ENCODE assay signal across 30 cellular contexts in genomic region chr2:107625982-107626381, GRCh38.
DNase-seq lines count a peak whose midpoint lies in the region; ATAC-seq, FAIRE-seq and TF ChIP-seq lines count a peak whose summit lies in the region.
"Had no signal": no experiment of that assay in that cellular context is flagged by ENCODE, and none has a peak within 500 bp of the region (broad histone marks: within the 10 kb centered on the region; RNA-seq: fewer than 3 reads in every experiment).

No MANE protein-coding gene starts in this region.

- in situ Hi-C loops in HepG2 (cut with HindIII; ENCODE audit: extremely low pct_ligation_motif_present, low pct_unique_long_range_greater_than_20kb), result no loop called here
- in situ Hi-C loops in K562 (cut with MboI), result no loop called here

- H3K27me3 ChIP-seq in HepG2 (ENCODE audit: control insufficient read depth in 1 of 2, insufficient read depth in 2 of 2, low read length in 2 of 2) (no peaks in the 10 kb centered on the region), right lobe of liver (no peaks in the 10 kb centered on the region), K562 (ENCODE audit: control insufficient read depth in 2 of 2, insufficient read depth in 2 of 2, low read length in 2 of 2) (no peaks in the 10 kb centered on the region)
- H3K27me3 ChIP-seq: BE2C; BLaER1; BLaER1 treated with 17β-estradiol and CSF1 and Interleukin-3, amounts not matched to agents 10 nM and 100 nM had no signal

- TF ChIP-seq RAD21 in HepG2 (CRISPR knock-in tag; IDR thresholded peaks at IDR 0.05), result no peak
- TF ChIP-seq RAD21 in K562 (CRISPR knock-in tag; conservative IDR thresholded peaks at IDR 0.05 in 1 of 2, IDR thresholded peaks at IDR 0.05 in 1 of 2), result no peak

- H2AFZ ChIP-seq in HepG2 (ENCODE audit: low read length) (no peak overlapping the region), K562 (ENCODE audit: low read depth, low read length) (no peak overlapping the region)

- H3K4me3 ChIP-seq in HepG2 (replicated peaks in 1 of 3; ENCODE audit: insufficient read depth in 1 of 3, low read depth in 2 of 3, low read length in 3 of 3) (no peak overlapping the region), right lobe of liver (no peak overlapping the region), K562 (no peak overlapping the region)
- H3K4me3 ChIP-seq: A549; BLaER1; BLaER1 treated with 17β-estradiol and CSF1 and Interleukin-3, amounts not matched to agents 10 nM and 100 nM had no signal

- DNase-seq in HepG2 (ENCODE audit: low spot score) (no peak), right lobe of liver (no peak), K562 (ENCODE audit: extremely low read depth in 1 of 4, low spot score in 3 of 4) (no peak), DMS79 treated with DMSO at 0.1 percent for 48 hours (lab: John Stamatoyannopoulos, UW) (no peak)
- DNase-seq: 8988T; ACHN; AML-193; BE2C; C1 segment of cervical spinal cord; Caco-2; Calu3; CD4-positive, alpha-beta memory T cell; CD4-positive, alpha-beta T cell; CD4-positive, CD25-positive, alpha-beta regulatory T cell; CD8-positive, alpha-beta memory T cell; CD8-positive, alpha-beta T cell; COR-L47; DMS 273 treated with DMSO at 0.1 percent for 48 hours; DMS153; DMS53; DMS79; DND-41; EL had no signal

- TF ChIP-seq POLR2A in HepG2 (IDR thresholded peaks at IDR 0.05; ENCODE audit: insufficient read depth in 1 of 2, low read depth in 2 of 2, low read length in 2 of 2) (no peak), right lobe of liver (IDR thresholded peaks at IDR 0.05) (no peak), K562 (conservative IDR thresholded peaks at IDR 0.05) (no peak)

- POLR2A ChIA-PET in HepG2 (lab: Yijun Ruan, JAX) (no interaction called here), K562 (lab: Yijun Ruan, JAX) (no interaction called here)

- TF ChIP-seq EP300 in HepG2 (IDR thresholded peaks at IDR 0.05; ENCODE audit: low read depth in 2 of 2, low read length in 2 of 2), result no peak
- TF ChIP-seq EP300 in HepG2 (CRISPR knock-in tag; IDR thresholded peaks at IDR 0.05; ENCODE audit: borderline replicate concordance), result no peak
- TF ChIP-seq EP300 in K562 (IDR thresholded peaks at IDR 0.05; ENCODE audit: low read length), result no peak

- no peak for FAIRE-seq in HepG2 (lab: Jason Lieb, UNC)
- no peak for FAIRE-seq in K562 (lab: Jason Lieb, UNC)
- FAIRE-seq: A204.1, A549, D721Med had no signal

- H3K4me2 ChIP-seq in HepG2 (ENCODE audit: low read depth, low read length), result no peak overlapping the region
- H3K4me2 ChIP-seq in K562 (ENCODE audit: insufficient read depth, low read length), result no peak overlapping the region
- H3K4me2 ChIP-seq: A549; BLaER1; BLaER1 treated with 17β-estradiol and CSF1 and Interleukin-3, amounts not matched to agents 10 nM and 100 nM had no signal

- H3K79me2 ChIP-seq in HepG2 (ENCODE audit: insufficient read depth, low read length) (no peaks in the 10 kb centered on the region), K562 (ENCODE audit: control insufficient read depth, insufficient read depth, low read length) (no peaks in the 10 kb centered on the region)

- H3K9me3 ChIP-seq in HepG2 (ENCODE audit: low read length) (peaks cover 89% of the 10 kb centered on the region), right lobe of liver (no peaks in the 10 kb centered on the region), K562 (replicated peaks; ENCODE audit: control insufficient read depth, insufficient read depth, low read depth, low read length) (no peaks in the 10 kb centered on the region; the same call in 1 of the 2 replicates)
- H3K9me3 ChIP-seq: BE2C had no signal

- BruUV-seq in HepG2 (replicated peaks; lab: Mats Ljungman, UMichigan), result no TSS peak
- no TSS peak for BruUV-seq in K562 (replicated peaks; lab: Mats Ljungman, UMichigan)

- CTCF ChIA-PET in HepG2 (lab: Yijun Ruan, JAX; ENCODE audit: low intra/inter-chr PET ratio, low total read pairs), result no interaction called here
- CTCF ChIA-PET in K562 (lab: Yijun Ruan, JAX; ENCODE audit: low intra/inter-chr PET ratio), result no interaction called here

- H3K4me1 ChIP-seq in HepG2 (ENCODE audit: insufficient read depth, low read length) (no peaks in the 10 kb centered on the region), right lobe of liver (no peaks in the 10 kb centered on the region), K562 (replicated peaks in 1 of 2; ENCODE audit: control insufficient read depth in 2 of 2, insufficient read depth in 2 of 2, low read length in 2 of 2) (no peaks in the 10 kb centered on the region)
- H3K4me1 ChIP-seq: A549; BE2C; BLaER1; BLaER1 treated with 17β-estradiol and CSF1 and Interleukin-3, amounts not matched to agents 10 nM and 100 nM; Caco-2 had no signal

- no peak for TF ChIP-seq CTCF in HepG2 (CRISPR knock-in tag; IDR thresholded peaks at IDR 0.05)
- TF ChIP-seq CTCF in right lobe of liver (IDR thresholded peaks at IDR 0.05), result no peak
- TF ChIP-seq CTCF in K562 (IDR thresholded peaks at IDR 0.05 in 2 of 3, conservative IDR thresholded peaks at IDR 0.05 in 1 of 3; ENCODE audit: insufficient read depth in 2 of 3, low read depth in 1 of 3, low read length in 3 of 3), result no peak

- no peaks in the 10 kb centered on the region for H3K36me3 ChIP-seq in HepG2 (replicated peaks in 1 of 2; ENCODE audit: control insufficient read depth in 1 of 2, insufficient read depth in 2 of 2, low read length in 2 of 2)
- no peaks in the 10 kb centered on the region for H3K36me3 ChIP-seq in right lobe of liver
- no peaks in the 10 kb centered on the region for H3K36me3 ChIP-seq in K562 (ENCODE audit: control insufficient read depth, insufficient read depth, low read length)
- H3K36me3 ChIP-seq: BE2C; BLaER1; BLaER1 treated with 17β-estradiol and CSF1 and Interleukin-3, amounts not matched to agents 10 nM and 100 nM had no signal

- no peak overlapping the region for H3K27ac ChIP-seq in HepG2 (ENCODE audit: extremely low read length, insufficient read depth, low read length)
- no peak overlapping the region for H3K27ac ChIP-seq in right lobe of liver
- no peak overlapping the region for H3K27ac ChIP-seq in K562 (ENCODE audit: extremely low read depth, low read depth, low read length)
- H3K27ac ChIP-seq: 22Rv1; A549; BLaER1; BLaER1 treated with 17β-estradiol and CSF1 and Interleukin-3, amounts not matched to agents 10 nM and 100 nM; C4-2B had no signal

- H3K9me1 ChIP-seq in K562 (ENCODE audit: control insufficient read depth, insufficient read depth, low read length), result no peaks in the 10 kb centered on the region

- no peaks in the 10 kb centered on the region for H4K20me1 ChIP-seq in HepG2 (ENCODE audit: insufficient read depth, low read length)
- H4K20me1 ChIP-seq in K562 (replicated peaks; ENCODE audit: control insufficient read depth, insufficient read depth, low read length), result no peaks in the 10 kb centered on the region
- H4K20me1 ChIP-seq: BLaER1; BLaER1 treated with 17β-estradiol and CSF1 and Interleukin-3, amounts not matched to agents 10 nM and 100 nM had no signal

- ATAC-seq in HepG2 (no peak), right lobe of liver (no peak), K562 (no peak)
- ATAC-seq: A549; CD8-positive, alpha-beta T cell had no signal

- intact Hi-C loops in HepG2 (cut with micrococcal nuclease; ENCODE audit: unreplicated experiment) (no loop called here), right lobe of liver (cut with DNase I) (no loop called here), K562 (cut with micrococcal nuclease) (no loop called here)

- H3K9ac ChIP-seq in HepG2 (ENCODE audit: insufficient read depth, low read depth, low read length), result no peak overlapping the region
- H3K9ac ChIP-seq in K562 (ENCODE audit: insufficient read depth in 1 of 2, low read depth in 2 of 2, low read length in 2 of 2), result no peak overlapping the region
- H3K9ac ChIP-seq: BLaER1; BLaER1 treated with 17β-estradiol and CSF1 and Interleukin-3, amounts not matched to agents 10 nM and 100 nM had no signal

TF ChIP-seq in HepG2, 621 proteins besides CTCF, POLR2A, EP300 and RAD21:
- TF ChIP-seq MAFF (IDR thresholded peaks at IDR 0.05; ENCODE audit: low read depth, low read length) (peak; percentile 36; the same call in 1 of the 2 replicates), GFI1 (CRISPR knock-in tag; IDR thresholded peaks at IDR 0.05; ENCODE audit: borderline replicate concordance) (no peak), ZNF776 (CRISPR knock-in tag; IDR thresholded peaks at IDR 0.05) (no peak), MAFK (conservative IDR thresholded peaks at IDR 0.05 in 1 of 2, IDR thresholded peaks at IDR 0.05 in 1 of 2; ENCODE audit: low read length in 2 of 2) (peak in 1 of 2 experiments; percentile 65; a peak in 2 of 4 replicates), MYPOP (CRISPR knock-in tag; IDR thresholded peaks at IDR 0.05) (no peak)

TF ChIP-seq in K562, 482 proteins besides CTCF, POLR2A, EP300 and RAD21:
- no peak for TF ChIP-seq FOXJ3 (CRISPR knock-in tag; IDR thresholded peaks at IDR 0.05)
- TF ChIP-seq ZNF316 (IDR thresholded peaks at IDR 0.05), result peak; percentile 75
- peak; percentile 34; the same call in 1 of the 2 replicates for TF ChIP-seq C11orf30 (IDR thresholded peaks at IDR 0.05; ENCODE audit: low read depth)

Comparison
In these comparisons a context has a peak if more than half of its experiments do, and no peak if none do; other contexts are left out.
1. Of the 241 proteins assayed by ChIP-seq in both HepG2 and K562: peak only in HepG2: MAFF; only in K562: none; in both: none; in neither: 239; mixed calls (peak in some experiments, not most) for 1.